Comparison of ENCODE assay signal across 10 cellular contexts in the genomic region with DNA sequence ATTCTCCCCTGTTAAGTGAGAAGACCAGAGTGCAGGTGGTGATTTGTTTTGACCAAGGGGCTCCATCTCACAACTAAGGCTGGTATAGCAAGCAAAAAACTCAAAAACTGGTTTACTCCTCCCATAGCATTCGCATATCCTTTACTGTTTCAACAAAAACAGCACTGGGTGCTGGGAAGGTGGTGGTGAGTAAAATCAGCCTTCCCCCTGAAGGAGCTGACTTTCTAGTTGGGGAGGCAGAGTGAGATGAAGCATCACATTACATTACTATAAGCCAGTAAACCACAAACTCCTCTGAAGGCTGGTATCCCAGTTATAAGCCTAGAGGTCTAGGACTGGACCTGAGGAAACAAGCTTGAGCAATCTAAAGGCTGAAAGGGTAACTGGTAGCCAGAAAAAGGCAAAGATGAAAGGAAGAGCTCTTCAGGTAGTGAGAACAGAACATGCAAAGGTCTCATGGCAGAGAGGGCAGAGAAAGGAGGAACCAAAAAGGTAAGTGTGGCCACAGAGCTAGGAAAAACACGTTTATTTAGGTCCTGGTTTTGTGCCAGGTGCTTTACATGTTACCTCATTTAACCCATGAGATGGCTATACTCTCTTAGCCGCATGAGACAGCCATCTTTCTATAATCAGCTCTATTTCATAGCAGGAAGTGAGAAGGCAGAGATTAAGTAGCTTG. TPM values are rescaled to one million over a fixed set of nuclear protein-coding genes. Genes with fewer than 3 reads are reported as not detected.
DNase-seq lines count a peak whose midpoint lies in the region; ATAC-seq, FAIRE-seq and TF ChIP-seq lines count a peak whose summit lies in the region.
"Had no signal": no experiment of that assay in that cellular context is flagged by ENCODE, and none has a peak within 500 bp of the region (broad histone marks: within the 10 kb centered on the region; RNA-seq: fewer than 3 reads in every experiment).

No MANE protein-coding gene starts in this region.

- no peaks in the 10 kb centered on the region for H3K27me3 ChIP-seq in CD8-positive, alpha-beta T cell (ENCODE audit: insufficient read depth, low read length)

- no peaks in the 10 kb centered on the region for H3K27me3 Mint-ChIP-seq in CD8-positive, alpha-beta T cell (ENCODE audit: low read depth)
- H3K27me3 Mint-ChIP-seq in activated CD8-positive, alpha-beta T cell treated with anti-CD3 and anti-CD28 coated beads, Interleukin-2, amount 10 ng/mL, durations not matched to agents 7 days and 5 days (ENCODE audit: low read depth), result no peaks in the 10 kb centered on the region
- no peaks in the 10 kb centered on the region for H3K27me3 Mint-ChIP-seq in stimulated activated naive B cell treated with anti-CD40 and anti-IgM and Interleukin-4, amounts not matched to agents 10 μg/mL and 1 μg/mL and 100 μg/mL, for 72 hours

- intact Hi-C loops in CD8-positive, alpha-beta T cell (cut with DNase I, micrococcal nuclease), result loop anchor here (2.0 kb wide), 2 partner anchors 15 kb away; no protein-coding TSS in a partner anchor

- no peaks in the 10 kb centered on the region for H3K9me3 ChIP-seq in CD8-positive, alpha-beta T cell (ENCODE audit: low read length)

- POLR2A ChIA-PET in CD8-positive, alpha-beta T cell (lab: Charles Lee), result interaction anchor here (1.4 kb wide), 1 partner anchor 21 kb away, joined by 6 read pairs; no protein-coding TSS in a partner anchor
- POLR2A ChIA-PET in activated CD8-positive, alpha-beta T cell treated with anti-CD3 and anti-CD28 coated beads, Interleukin-2, amount 10 ng/mL, durations not matched to agents 7 days and 5 days (lab: Charles Lee), result interaction anchor here (0.6 to 1.0 kb wide), 2 partner anchors 18 to 23 kb away, joined by 3 to 4 read pairs; a partner anchor contains a TSS

- peaks cover 71% of the 10 kb centered on the region for H3K4me1 Mint-ChIP-seq in CD8-positive, alpha-beta T cell (ENCODE audit: low read depth)
- H3K4me1 Mint-ChIP-seq in activated CD8-positive, alpha-beta T cell treated with anti-CD3 and anti-CD28 coated beads, Interleukin-2, amount 10 ng/mL, durations not matched to agents 7 days and 5 days (ENCODE audit: low read depth), result peaks cover 63% of the 10 kb centered on the region
- peaks cover 42 to 71% of the 10 kb centered on the region in 2 donors for H3K4me1 Mint-ChIP-seq in stimulated activated naive B cell treated with anti-CD40 and anti-IgM and Interleukin-4, amounts not matched to agents 10 μg/mL and 1 μg/mL and 100 μg/mL, for 72 hours

- no peak overlapping the region for H3K4me3 ChIP-seq in CD8-positive, alpha-beta T cell (ENCODE audit: low read depth, low read length)

- H3K4me1 ChIP-seq in CD8-positive, alpha-beta T cell (ENCODE audit: insufficient read depth, low read length), result peaks cover 50% of the 10 kb centered on the region

- TF ChIP-seq CTCF in CD8-positive, alpha-beta T cell (IDR thresholded peaks at IDR 0.05), result no peak

- H3K9me3 Mint-ChIP-seq in CD8-positive, alpha-beta T cell, result peaks cover 6% of the 10 kb centered on the region
- peaks cover 29% of the 10 kb centered on the region for H3K9me3 Mint-ChIP-seq in activated CD8-positive, alpha-beta T cell treated with anti-CD3 and anti-CD28 coated beads, Interleukin-2, amount 10 ng/mL, durations not matched to agents 7 days and 5 days (ENCODE audit: insufficient read depth)
- peaks cover 9 to 10% of the 10 kb centered on the region in 2 donors for H3K9me3 Mint-ChIP-seq in stimulated activated naive B cell treated with anti-CD40 and anti-IgM and Interleukin-4, amounts not matched to agents 10 μg/mL and 1 μg/mL and 100 μg/mL, for 72 hours

- CTCF ChIA-PET in CD8-positive, alpha-beta T cell (lab: Charles Lee), result interaction anchor here (0.5 to 1.2 kb wide), 8 partner anchors 14 to 141 kb away, joined by 3 to 4 read pairs (median 3); no protein-coding TSS in a partner anchor
- CTCF ChIA-PET in activated CD8-positive, alpha-beta T cell treated with anti-CD3 and anti-CD28 coated beads, Interleukin-2, amount 10 ng/mL, durations not matched to agents 7 days and 5 days (lab: Charles Lee), result interaction anchor here (0.6 to 1.6 kb wide), 8 partner anchors 13 to 182 kb away, joined by 3 to 5 read pairs (median 3); no protein-coding TSS in a partner anchor

- H3K27ac Mint-ChIP-seq in CD8-positive, alpha-beta T cell, result peak overlapping the region; percentile 81
- H3K27ac Mint-ChIP-seq in activated CD8-positive, alpha-beta T cell treated with anti-CD3 and anti-CD28 coated beads, Interleukin-2, amount 10 ng/mL, durations not matched to agents 7 days and 5 days, result peak overlapping the region; percentile 21
- peak overlapping the region; percentile 72 for H3K27ac Mint-ChIP-seq in stimulated activated naive B cell treated with anti-CD40 and anti-IgM and Interleukin-4, amounts not matched to agents 10 μg/mL and 1 μg/mL and 100 μg/mL, for 72 hours

- no peaks in the 10 kb centered on the region for H3K36me3 ChIP-seq in CD8-positive, alpha-beta T cell (ENCODE audit: insufficient read depth, low read length)

- peak overlapping the region; percentile 2 for H3K4me3 Mint-ChIP-seq in CD8-positive, alpha-beta T cell
- no peak overlapping the region for H3K4me3 Mint-ChIP-seq in activated CD8-positive, alpha-beta T cell treated with anti-CD3 and anti-CD28 coated beads, Interleukin-2, amount 10 ng/mL, durations not matched to agents 7 days and 5 days
- H3K4me3 Mint-ChIP-seq in stimulated activated naive B cell treated with anti-CD40 and anti-IgM and Interleukin-4, amounts not matched to agents 10 μg/mL and 1 μg/mL and 100 μg/mL, for 72 hours, result peak overlapping the region; percentile 59 to 61

- no peak for DNase-seq in CD8-positive, alpha-beta T cell
- peak; percentile 26 for DNase-seq in GM19239 (ENCODE audit: insufficient read length, low spot score)
- no peak for DNase-seq in activated CD8-positive, alpha-beta T cell treated with anti-CD3 and anti-CD28 coated beads, Interleukin-2, amount 10 ng/mL, durations not matched to agents 7 days and 5 days
- DNase-seq in stimulated activated naive B cell treated with anti-CD40 and anti-IgM and Interleukin-4, amounts not matched to agents 10 μg/mL and 1 μg/mL and 100 μg/mL, for 72 hours, result peak; percentile 74
- DNase-seq in NCI-H345 treated with DMSO at 0.1 percent for 48 hours (lab: John Stamatoyannopoulos, UW; ENCODE audit: unreplicated experiment), result no peak
- no peak for DNase-seq in hepatic stellate cell (ENCODE audit: low spot score)
- DNase-seq in SW 1271 (lab: John Stamatoyannopoulos, UW), result no peak

- H3K27ac ChIP-seq in CD8-positive, alpha-beta T cell (ENCODE audit: low read depth, low read length), result no peak overlapping the region
- H3K27ac ChIP-seq: HL-60 had no signal

- peaks cover 75% of the 10 kb centered on the region for H3K36me3 Mint-ChIP-seq in CD8-positive, alpha-beta T cell
- H3K36me3 Mint-ChIP-seq in activated CD8-positive, alpha-beta T cell treated with anti-CD3 and anti-CD28 coated beads, Interleukin-2, amount 10 ng/mL, durations not matched to agents 7 days and 5 days (ENCODE audit: low read depth), result peaks cover 80% of the 10 kb centered on the region
- peaks cover 51 to 69% of the 10 kb centered on the region in 2 donors for H3K36me3 Mint-ChIP-seq in stimulated activated naive B cell treated with anti-CD40 and anti-IgM and Interleukin-4, amounts not matched to agents 10 μg/mL and 1 μg/mL and 100 μg/mL, for 72 hours

- peak; percentile 47 for ATAC-seq in CD8-positive, alpha-beta T cell
- peak; percentile 92 for ATAC-seq in HG03108 (IDR thresholded peaks at IDR 0.05; ENCODE audit: unreplicated experiment)
- ATAC-seq in activated CD8-positive, alpha-beta T cell treated with anti-CD3 and anti-CD28 coated beads, Interleukin-2, amount 10 ng/mL, durations not matched to agents 7 days and 5 days, result peak; percentile 50
- peak; percentile 90 to 91 for ATAC-seq in stimulated activated naive B cell treated with anti-CD40 and anti-IgM and Interleukin-4, amounts not matched to agents 10 μg/mL and 1 μg/mL and 100 μg/mL, for 72 hours (replicated peaks)

- FAIRE-seq in GM19239 (lab: Jason Lieb, UNC), result peak; percentile 96
- FAIRE-seq: endothelial cell of umbilical vein had no signal

RNA-seq across cellular contexts. Expression of a gene that starts 22.3 kb away (rescaled TPM):
- total RNA-seq in CD8-positive, alpha-beta T cell, result 100 to 1,000 TPM; 320 to 330 TPM
- 100 to 1,000 TPM; 434 to 461 TPM for total RNA-seq in activated CD8-positive, alpha-beta T cell treated with anti-CD3 and anti-CD28 coated beads, Interleukin-2, amount 10 ng/mL, durations not matched to agents 7 days and 5 days

Comparison
In these comparisons a context has a peak if more than half of its experiments do, and no peak if none do; other contexts are left out.
1. DNase-seq: peak in GM19239 (single experiment) and stimulated activated naive B cell treated with anti-CD40 and anti-IgM and Interleukin-4, amounts not matched to agents 10 μg/mL and 1 μg/mL and 100 μg/mL, for 72 hours (single experiment); none in CD8-positive, alpha-beta T cell (0 of 7), activated CD8-positive, alpha-beta T cell treated with anti-CD3 and anti-CD28 coated beads, Interleukin-2, amount 10 ng/mL, durations not matched to agents 7 days and 5 days (single experiment), NCI-H345 treated with DMSO at 0.1 percent for 48 hours (single experiment), hepatic stellate cell (single experiment) and SW 1271 (0 of 2).
2. H3K27ac Mint-ChIP-seq: peak in every context shown above with its lines; median percentile 81 in CD8-positive, alpha-beta T cell; 72 in stimulated activated naive B cell treated with anti-CD40 and anti-IgM and Interleukin-4, amounts not matched to agents 10 μg/mL and 1 μg/mL and 100 μg/mL, for 72 hours; 21 in activated CD8-positive, alpha-beta T cell treated with anti-CD3 and anti-CD28 coated beads, Interleukin-2, amount 10 ng/mL, durations not matched to agents 7 days and 5 days.
3. Peak in every context shown above with its lines, with median percentiles within 50 percentile points of each other: ATAC-seq.